ENCODE assay signal across 8 cellular contexts in genomic region chr12:22529281-22530060, GRCh38. TPM values are rescaled to one million over a fixed set of nuclear protein-coding genes. Genes with fewer than 3 reads are reported as not detected.
DNase-seq lines count a peak whose midpoint lies in the region; ATAC-seq and TF ChIP-seq lines count a peak whose summit lies in the region.

No MANE protein-coding gene starts in this region.

- H3K4me1 Mint-ChIP-seq in activated T-helper 2 cell treated with anti-CD3 and anti-CD28 coated beads, Interferon-gamma antibody, Interleukin-2, Interleukin-4, amounts not matched to agents 10 μg/mL and 5 μg/mL and 100 μg/mL, durations not matched to agents 14 hours and 24 hours and 36 hours (ENCODE audit: low read depth) = peaks cover 11% of the 10 kb centered on the region

- H3K4me1 ChIP-seq in DND-41 (ENCODE audit: insufficient read depth, low read length) (no peaks in the 10 kb centered on the region), Peyer's patch (no peaks in the 10 kb centered on the region), transverse colon (no peaks in the 10 kb centered on the region)

- H3K4me3 ChIP-seq in DND-41 (ENCODE audit: low read depth in 1 of 2, low read length in 2 of 2) (no peak overlapping the region), Peyer's patch (no peak overlapping the region), fibroblast of the aortic adventitia (ENCODE audit: low read depth, low read length) (no peak overlapping the region), transverse colon (no peak overlapping the region)

- DNase-seq in DND-41 (no peak), Peyer's patch (no peak), fibroblast of the aortic adventitia (ENCODE audit: low read depth) (peak; percentile 22), transverse colon (no peak), GM19238 (ENCODE audit: insufficient read length, low spot score) (no peak)
- DNase-seq in activated T-helper 2 cell treated with anti-CD3 and anti-CD28 coated beads, Interferon-gamma antibody, Interleukin-2, Interleukin-4, amounts not matched to agents 10 μg/mL and 5 μg/mL and 100 μg/mL, durations not matched to agents 14 hours and 24 hours and 36 hours (ENCODE audit: low spot score) = no peak

- H3K4me2 ChIP-seq in DND-41 (ENCODE audit: insufficient read depth, low read length) = no peak overlapping the region

- H3K9me3 Mint-ChIP-seq in activated T-helper 2 cell treated with anti-CD3 and anti-CD28 coated beads, Interferon-gamma antibody, Interleukin-2, Interleukin-4, amounts not matched to agents 10 μg/mL and 5 μg/mL and 100 μg/mL, durations not matched to agents 14 hours and 24 hours and 36 hours = peaks cover 4% of the 10 kb centered on the region

- intact Hi-C loops in transverse colon (cut with DNase I; ENCODE audit: low total_unique reads) = loop anchor here (5.0 kb wide), 1 partner anchor 1032 kb away; no protein-coding TSS in a partner anchor
- intact Hi-C loops in activated T-helper 2 cell treated with anti-CD3 and anti-CD28 coated beads, Interferon-gamma antibody, Interleukin-2, Interleukin-4, amounts not matched to agents 10 μg/mL and 5 μg/mL and 100 μg/mL, durations not matched to agents 14 hours and 24 hours and 36 hours (cut with micrococcal nuclease) = loop anchor here (2.0 kb wide), 2 partner anchors 15 to 103 kb away; partner anchors contain the start of gene C2CD5

- WGBS in transverse colon (ENCODE audit: low coverage in 1 of 2), 2 donors = 86% methylated on average over 3 of the region's 3 CpGs

- no peak for TF ChIP-seq EP300 in transverse colon (IDR thresholded peaks at IDR 0.05; ENCODE audit: low read depth)

- no peaks in the 10 kb centered on the region for H3K27me3 ChIP-seq in DND-41 (ENCODE audit: insufficient read depth, low read length, poor library complexity)
- H3K27me3 ChIP-seq in Peyer's patch = no peaks in the 10 kb centered on the region
- no peaks in the 10 kb centered on the region for H3K27me3 ChIP-seq in transverse colon

- in situ Hi-C loops in transverse colon (cut with MboI; ENCODE audit: low pct_ligation_motif_present in 1 of 4, low pct_unique_long_range_greater_than_20kb in 1 of 4, low sequenced_read_pairs in 3 of 4) = no loop called here

- H3K27ac ChIP-seq in DND-41 (ENCODE audit: low read length) (no peak overlapping the region), Peyer's patch (no peak overlapping the region), transverse colon (no peak overlapping the region)

- peaks cover 21% of the 10 kb centered on the region for H3K79me2 ChIP-seq in DND-41 (ENCODE audit: insufficient read depth, low read length)

- no peak overlapping the region for H3K27ac Mint-ChIP-seq in activated T-helper 2 cell treated with anti-CD3 and anti-CD28 coated beads, Interferon-gamma antibody, Interleukin-2, Interleukin-4, amounts not matched to agents 10 μg/mL and 5 μg/mL and 100 μg/mL, durations not matched to agents 14 hours and 24 hours and 36 hours

- peaks cover 77% of the 10 kb centered on the region for H3K36me3 ChIP-seq in DND-41 (ENCODE audit: insufficient read depth, low read length)
- H3K36me3 ChIP-seq in Peyer's patch = peaks cover 0 to 43% (median 0%) of the 10 kb centered on the region in 3 donors
- H3K36me3 ChIP-seq in transverse colon = peaks cover 0 to 35% (median 11%) of the 10 kb centered on the region in 4 donors

- TF ChIP-seq CTCF in DND-41 (IDR thresholded peaks at IDR 0.05; ENCODE audit: borderline replicate concordance, extremely low read depth, low read length, poor library complexity, severe bottlenecking) (peak; percentile 64), Peyer's patch (IDR thresholded peaks at IDR 0.05) (peak in 4 of 6 experiments; percentile 49 to 80 (median 70)), fibroblast of the aortic adventitia (IDR thresholded peaks at IDR 0.05; ENCODE audit: insufficient read depth, low read length) (peak; percentile 43), transverse colon (IDR thresholded peaks at IDR 0.05) (peak; percentile 43 to 53 (median 47))

- ATAC-seq in DND-41 (ENCODE audit: insufficient read depth, low read depth) (peak; percentile 86), GM19035 (IDR thresholded peaks at IDR 0.05; ENCODE audit: unreplicated experiment) (peak; percentile 83), HG03439 (IDR thresholded peaks at IDR 0.05; ENCODE audit: unreplicated experiment) (peak; percentile 68)

- H3K9me3 ChIP-seq in DND-41 (ENCODE audit: insufficient read depth, low read length, severe bottlenecking) = no peaks in the 10 kb centered on the region
- peaks cover 0 to 4% (median 0%) of the 10 kb centered on the region in 4 donors for H3K9me3 ChIP-seq in Peyer's patch
- no peaks in the 10 kb centered on the region for H3K9me3 ChIP-seq in transverse colon

- H4K20me1 ChIP-seq in DND-41 (ENCODE audit: insufficient read depth, low read length) = peaks cover 3% of the 10 kb centered on the region; the same call in 1 of the 2 replicates

- H3K4me3 Mint-ChIP-seq in activated T-helper 2 cell treated with anti-CD3 and anti-CD28 coated beads, Interferon-gamma antibody, Interleukin-2, Interleukin-4, amounts not matched to agents 10 μg/mL and 5 μg/mL and 100 μg/mL, durations not matched to agents 14 hours and 24 hours and 36 hours (ENCODE audit: low read depth) = no peak overlapping the region

- H3K36me3 Mint-ChIP-seq in activated T-helper 2 cell treated with anti-CD3 and anti-CD28 coated beads, Interferon-gamma antibody, Interleukin-2, Interleukin-4, amounts not matched to agents 10 μg/mL and 5 μg/mL and 100 μg/mL, durations not matched to agents 14 hours and 24 hours and 36 hours (ENCODE audit: low read depth) = peaks cover 42% of the 10 kb centered on the region

- H3K9ac ChIP-seq in DND-41 (ENCODE audit: low read depth, low read length) = no peak overlapping the region

- H3K27me3 Mint-ChIP-seq in activated T-helper 2 cell treated with anti-CD3 and anti-CD28 coated beads, Interferon-gamma antibody, Interleukin-2, Interleukin-4, amounts not matched to agents 10 μg/mL and 5 μg/mL and 100 μg/mL, durations not matched to agents 14 hours and 24 hours and 36 hours (ENCODE audit: low read depth) = no peaks in the 10 kb centered on the region

- TF ChIP-seq POLR2A in Peyer's patch (IDR thresholded peaks at IDR 0.05) (no peak), transverse colon (IDR thresholded peaks at IDR 0.05) (no peak)

- H2AFZ ChIP-seq in DND-41 (ENCODE audit: low read depth, low read length) = no peak overlapping the region

RNA-seq across cellular contexts. Expression of gene C2CD5, which starts 14.9 kb away (rescaled TPM):
- total RNA-seq in Peyer's patch (10 to 100 TPM; 43.7 to 68.5 (median 46.8) TPM), fibroblast of the aortic adventitia (ENCODE audit: low replicate concordance) (24.5 and 31.2 TPM in 2 replicates), transverse colon (100 to 1,000 TPM in 1 of 4 donors, 10 to 100 TPM in 3; 47.9 to 123 (median 63.6) TPM)
- 31.9 and 36.3 TPM in 2 replicates for total RNA-seq in activated T-helper 2 cell treated with anti-CD3 and anti-CD28 coated beads, Interferon-gamma antibody, Interleukin-2, Interleukin-4, amounts not matched to agents 10 μg/mL and 5 μg/mL and 100 μg/mL, durations not matched to agents 14 hours and 24 hours and 36 hours
